Comparison of ENCODE assay signal across 17 cellular contexts in genomic region chr11:78832226-78832947, GRCh38.
A peak's percentile ranks its signal among the peaks of the same experiment; 100 is the strongest.
DNase-seq lines count a peak whose midpoint lies in the region; ATAC-seq and TF ChIP-seq lines count a peak whose summit lies in the region.
"Had no signal": no experiment of that assay in that cellular context is flagged by ENCODE, and none has a peak within 500 bp of the region (broad histone marks: within the 10 kb centered on the region; RNA-seq: fewer than 3 reads in every experiment).

No MANE protein-coding gene starts in this region.

- DNase-seq in A673 (ENCODE audit: low spot score) (no peak), HCT116 (ENCODE audit: low read depth, low spot score) (no peak), fibroblast of pulmonary artery (ENCODE audit: low read depth) (no peak), smooth muscle cell (lab: John Stamatoyannopoulos, UW; ENCODE audit: unreplicated experiment) (no peak), testis (no peak)
- no peak for DNase-seq in effector CD4-positive, alpha-beta T cell
- DNase-seq: H7, NCI-H1436, NCI-H226, ovary, SIG-M5, sigmoid colon had no signal

- H3K4me3 ChIP-seq in A673 (ENCODE audit: low read depth, low read length, poor library complexity, severe bottlenecking), result no peak overlapping the region
- H3K4me3 ChIP-seq in HCT116 (replicated peaks in 1 of 2; ENCODE audit: low read depth in 1 of 2, low read length in 2 of 2), result no peak overlapping the region
- no peak overlapping the region for H3K4me3 ChIP-seq in fibroblast of pulmonary artery (replicated peaks; ENCODE audit: low read depth, low read length)
- H3K4me3 ChIP-seq in smooth muscle cell, result no peak overlapping the region
- no peak overlapping the region for H3K4me3 ChIP-seq in testis
- H3K4me3 ChIP-seq: gastroesophageal sphincter, ovary, sigmoid colon had no signal

- no peaks in the 10 kb centered on the region for H3K4me1 ChIP-seq in A673 (ENCODE audit: insufficient read depth, low read length, poor library complexity, severe bottlenecking)
- H3K4me1 ChIP-seq in HCT116 (ENCODE audit: control insufficient read depth in 1 of 2, insufficient read depth in 2 of 2, low read length in 2 of 2), result no peaks in the 10 kb centered on the region
- H3K4me1 ChIP-seq in smooth muscle cell (ENCODE audit: low read depth), result no peaks in the 10 kb centered on the region
- no peaks in the 10 kb centered on the region for H3K4me1 ChIP-seq in testis
- H3K4me1 ChIP-seq: gastroesophageal sphincter had no signal

- peak; percentile 26 for TF ChIP-seq RAD21 in HCT116 (IDR thresholded peaks at IDR 0.05; ENCODE audit: low read depth)

- WGBS in smooth muscle cell (ENCODE audit: low lambda C conversion rate), result 82% methylated on average over 7 of the region's 7 CpGs
- WGBS in testis, 2 donors, result 86 to 88% methylated on average over 7 of the region's 7 CpGs

- peak; percentile 41; the same call in 1 of the 2 replicates for TF ChIP-seq CTCF in A673 (conservative IDR thresholded peaks at IDR 0.05; ENCODE audit: low read depth, low read length)
- peak in 2 of 3 experiments; percentile 15 to 35; a peak in 1 of 6 replicates for TF ChIP-seq CTCF in HCT116 (IDR thresholded peaks at IDR 0.05 in 2 of 3, conservative IDR thresholded peaks at IDR 0.05 in 1 of 3; ENCODE audit: borderline replicate concordance in 1 of 3, insufficient read depth in 1 of 3, low read depth in 2 of 3, low read length in 2 of 3)
- TF ChIP-seq CTCF in VCaP (conservative IDR thresholded peaks at IDR 0.05), result peak; percentile 41
- peak; percentile 16 for TF ChIP-seq CTCF in fibroblast of pulmonary artery (IDR thresholded peaks at IDR 0.05; ENCODE audit: low read length, missing control alignments)
- TF ChIP-seq CTCF in smooth muscle cell (IDR thresholded peaks at IDR 0.05; ENCODE audit: borderline replicate concordance, insufficient read depth, poor library complexity, severe bottlenecking), result no peak
- no peak for TF ChIP-seq CTCF in testis (IDR thresholded peaks at IDR 0.05)

- H3K9ac ChIP-seq in HCT116 (ENCODE audit: low read length) (no peak overlapping the region), smooth muscle cell (ENCODE audit: low read depth) (no peak overlapping the region)

- H3K27me3 ChIP-seq in A673 (replicated peaks; ENCODE audit: insufficient read depth, low read depth, low read length, poor library complexity) (peaks cover 5% of the 10 kb centered on the region), HCT116 (ENCODE audit: insufficient read depth, low read length) (peaks cover 6% of the 10 kb centered on the region), smooth muscle cell (ENCODE audit: low read depth) (no peaks in the 10 kb centered on the region), testis (no peaks in the 10 kb centered on the region)
- H3K27me3 ChIP-seq: gastroesophageal sphincter, ovary, sigmoid colon had no signal

- H3K36me3 ChIP-seq in A673 (ENCODE audit: insufficient read depth, low read length, poor library complexity, severe bottlenecking), result no peaks in the 10 kb centered on the region
- no peaks in the 10 kb centered on the region for H3K36me3 ChIP-seq in HCT116 (ENCODE audit: control insufficient read depth in 1 of 2, insufficient read depth in 2 of 2, low read length in 2 of 2)
- no peaks in the 10 kb centered on the region for H3K36me3 ChIP-seq in smooth muscle cell (ENCODE audit: low read depth)
- H3K36me3 ChIP-seq in testis (ENCODE audit: low read depth, missing control alignments), result no peaks in the 10 kb centered on the region
- H3K36me3 ChIP-seq: gastroesophageal sphincter, ovary, sigmoid colon had no signal

- intact Hi-C loops in A673 (cut with micrococcal nuclease; ENCODE audit: unreplicated experiment), result no loop called here
- intact Hi-C loops in HCT116 (cut with micrococcal nuclease), result no loop called here
- intact Hi-C loops in testis (cut with DNase I; ENCODE audit: low total_unique reads), result no loop called here

- no peaks in the 10 kb centered on the region for H3K9me2 ChIP-seq in HCT116 (ENCODE audit: insufficient read depth)

- H3K27ac ChIP-seq in A673 (ENCODE audit: low read depth, low read length, poor library complexity, severe bottlenecking), result no peak overlapping the region
- H3K27ac ChIP-seq in HCT116 (ENCODE audit: low read depth, low read length), result no peak overlapping the region
- no peak overlapping the region for H3K27ac ChIP-seq in VCaP
- no peak overlapping the region for H3K27ac ChIP-seq in smooth muscle cell (ENCODE audit: low read depth)
- no peak overlapping the region for H3K27ac ChIP-seq in testis
- H3K27ac ChIP-seq: gastroesophageal sphincter, ovary, sigmoid colon had no signal

- H2AFZ ChIP-seq in HCT116 (ENCODE audit: low read depth, low read length, poor library complexity, severe bottlenecking) (no peak overlapping the region), smooth muscle cell (ENCODE audit: low read depth) (no peak overlapping the region)

- peaks cover 5% of the 10 kb centered on the region for H3F3A ChIP-seq in smooth muscle cell (ENCODE audit: low read depth)

- H3K79me2 ChIP-seq in HCT116 (ENCODE audit: insufficient read depth, low read length), result no peaks in the 10 kb centered on the region
- H3K79me2 ChIP-seq in smooth muscle cell (ENCODE audit: low read depth), result no peaks in the 10 kb centered on the region

- no TSS peak for BruUV-seq in A673 (replicated peaks; lab: Mats Ljungman, UMichigan)
- BruUV-seq in HCT116 (replicated peaks; lab: Mats Ljungman, UMichigan), result no TSS peak

- H3K4me2 ChIP-seq in HCT116 (ENCODE audit: low read length), result no peak overlapping the region
- no peak overlapping the region for H3K4me2 ChIP-seq in smooth muscle cell

- RAD21 ChIA-PET in HCT116 (lab: Charles Lee; ENCODE audit: low non-redundant PET in 1 of 2, low total read pairs in 2 of 2, uncharacterized antibody in 2 of 2, unreplicated experiment in 2 of 2), result no interaction called here

- ATAC-seq in HCT116, result no peak
- ATAC-seq in GM21360 (IDR thresholded peaks at IDR 0.05; ENCODE audit: unreplicated experiment), result no peak
- ATAC-seq: activated CD4-positive, CD25-positive, alpha-beta regulatory T cell treated with anti-CD3 and anti-CD28 coated beads, Interleukin-2, amount 50 U/mL, for 24 hours; activated T-helper 17 cell treated with anti-CD3 and anti-CD28 coated beads, Interleukin-2, amount 50 U/mL, for 72 hours had no signal

- CTCF ChIA-PET in A673 (lab: Charles Lee), result interaction anchor here (1.0 kb wide), 1 partner anchor 268 kb away, joined by 4 read pairs; no protein-coding TSS in a partner anchor
- CTCF ChIA-PET in HCT116 (lab: Charles Lee), result interaction anchor here (0.8 to 1.6 kb wide), 2 partner anchors 187 to 220 kb away, joined by 3 to 4 read pairs; no protein-coding TSS in a partner anchor

- TF ChIP-seq POLR2A in HCT116 (IDR thresholded peaks at IDR 0.05; ENCODE audit: borderline replicate concordance, extremely low read depth, insufficient read depth, insufficient read length), result no peak
- no peak for TF ChIP-seq POLR2A in testis (IDR thresholded peaks at IDR 0.05)

- POLR2A ChIA-PET in A673 (lab: Charles Lee; ENCODE audit: low non-redundant PET), result no interaction called here
- POLR2A ChIA-PET in HCT116 (lab: Charles Lee), result no interaction called here

- H4K20me1 ChIP-seq in HCT116 (ENCODE audit: insufficient read depth), result no peaks in the 10 kb centered on the region
- H4K20me1 ChIP-seq in smooth muscle cell (ENCODE audit: low read depth), result no peaks in the 10 kb centered on the region

- no peaks in the 10 kb centered on the region for H3K9me3 ChIP-seq in A673 (ENCODE audit: low read depth, low read length, poor library complexity, severe bottlenecking)
- H3K9me3 ChIP-seq in HCT116 (ENCODE audit: control insufficient read depth in 1 of 2, insufficient read depth in 1 of 2, low read depth in 1 of 2, low read length in 2 of 2), result no peaks in the 10 kb centered on the region
- H3K9me3 ChIP-seq in smooth muscle cell (replicated peaks; ENCODE audit: low read depth), result no peaks in the 10 kb centered on the region
- no peaks in the 10 kb centered on the region for H3K9me3 ChIP-seq in testis
- H3K9me3 ChIP-seq: gastroesophageal sphincter, ovary, sigmoid colon had no signal

TF ChIP-seq in HCT116, 20 proteins besides CTCF, POLR2A, EP300 and RAD21 (continues in another document):
- TF ChIP-seq ZBTB33 (IDR thresholded peaks at IDR 0.05; ENCODE audit: extremely low read depth, insufficient replicate concordance, low read length) (no peak), POLR2AphosphoS5 (IDR thresholded peaks at IDR 0.05; ENCODE audit: low read depth, low read length) (no peak), CBX3 (IDR thresholded peaks at IDR 0.05; ENCODE audit: low read depth) (no peak), MAX (IDR thresholded peaks at IDR 0.05) (no peak), EZH2phosphoT487 (IDR thresholded peaks at IDR 0.05; ENCODE audit: borderline replicate concordance) (no peak), TCF7L2 (IDR thresholded peaks at IDR 0.05; ENCODE audit: borderline replicate concordance, extremely low read depth, insufficient read depth, insufficient read length) (no peak), CEBPB (IDR thresholded peaks at IDR 0.05; ENCODE audit: low read depth) (no peak), ZFX (IDR thresholded peaks at IDR 0.05) (no peak), ZNF274 (IDR thresholded peaks at IDR 0.05; ENCODE audit: low read depth, low read length) (no peak), SIN3A (IDR thresholded peaks at IDR 0.05; ENCODE audit: low read depth) (no peak), EGR1 (IDR thresholded peaks at IDR 0.05; ENCODE audit: low read depth) (no peak), JUND (IDR thresholded peaks at IDR 0.05) (no peak)

Comparison
In these comparisons a context has a peak if more than half of its experiments do, and no peak if none do; other contexts are left out.
1. CTCF ChIP-seq: peak in A673 (single experiment), HCT116 (2 of 3), VCaP (single experiment) and fibroblast of pulmonary artery (single experiment); none in smooth muscle cell (single experiment) and testis (0 of 3).